ENCODE assay signal across 8 cellular contexts in the genomic region with DNA sequence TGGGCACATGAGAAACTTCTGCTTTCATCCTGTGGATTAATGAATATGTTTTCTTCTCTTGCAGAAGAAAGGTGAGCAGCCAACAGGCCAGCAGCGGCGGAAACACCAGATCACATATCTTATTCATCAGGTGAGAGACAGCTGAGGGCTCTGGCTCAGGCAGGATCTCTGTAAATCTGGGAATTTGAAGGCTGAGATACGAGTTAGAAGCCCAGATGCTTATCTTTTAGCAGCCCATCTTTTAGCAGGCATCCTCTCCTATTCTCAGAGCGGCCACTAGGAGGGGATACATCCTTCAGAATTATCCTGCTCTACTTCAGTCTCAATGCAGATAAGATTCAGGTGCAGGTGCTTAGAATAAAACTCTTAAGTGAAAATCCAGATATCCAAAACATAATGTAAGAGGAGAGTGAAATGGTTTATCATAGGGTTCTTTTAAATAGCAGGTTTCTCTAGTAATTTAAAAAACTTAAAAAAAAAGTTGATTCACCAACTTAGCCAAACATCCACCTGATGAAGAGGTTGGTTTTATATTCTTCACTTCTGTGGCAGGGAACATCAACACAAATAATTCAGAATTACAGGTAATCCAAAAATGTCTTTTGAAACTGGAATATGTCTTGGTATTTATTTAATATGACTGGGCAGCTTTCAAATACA. TPM values are rescaled to one million over a fixed set of nuclear protein-coding genes. Genes with fewer than 3 reads are reported as not detected.
DNase-seq lines count a peak whose midpoint lies in the region; ATAC-seq and TF ChIP-seq lines count a peak whose summit lies in the region.

No MANE protein-coding gene starts in this region.

- peak; percentile 67 for ATAC-seq in effector memory CD8-positive, alpha-beta T cell (replicated peaks)
- ATAC-seq in natural killer cell (peak; percentile 73 to 89 (median 75)), GM18909 (IDR thresholded peaks at IDR 0.05; ENCODE audit: poor library complexity, unreplicated experiment) (no peak), HG02973 (IDR thresholded peaks at IDR 0.05; ENCODE audit: unreplicated experiment) (no peak)

- H3K9me3 Mint-ChIP-seq in effector memory CD8-positive, alpha-beta T cell, result no peaks in the 10 kb centered on the region
- no peaks in the 10 kb centered on the region for H3K9me3 Mint-ChIP-seq in natural killer cell

- H3K27ac Mint-ChIP-seq in effector memory CD8-positive, alpha-beta T cell, result no peak overlapping the region
- no peak overlapping the region for H3K27ac Mint-ChIP-seq in natural killer cell

- peak; percentile 63 for TF ChIP-seq CTCF in GM20000 (IDR thresholded peaks at IDR 0.05; ENCODE audit: extremely low read depth, missing control alignments)
- TF ChIP-seq CTCF in natural killer cell (IDR thresholded peaks at IDR 0.05), result peak; percentile 85

- DNase-seq in CD1c-positive myeloid dendritic cell (ENCODE audit: extremely low spot score) (peak; percentile 74), GM20000 (ENCODE audit: low spot score) (peak; percentile 63), NCI-H345 (lab: John Stamatoyannopoulos, UW) (peak; percentile 35), natural killer cell (peak; percentile 39)
- DNase-seq in activated CD4-positive, CD25-positive, alpha-beta regulatory T cell treated with anti-CD3 and anti-CD28 coated beads, Interleukin-2, amount 50 U/mL, for 72 hours, result peak; percentile 42
- peak; percentile 58 to 69 (median 63) for DNase-seq in effector memory CD8-positive, alpha-beta T cell

- no peaks in the 10 kb centered on the region for H3K27me3 Mint-ChIP-seq in effector memory CD8-positive, alpha-beta T cell
- no peaks in the 10 kb centered on the region for H3K27me3 Mint-ChIP-seq in natural killer cell (ENCODE audit: low read depth in 2 of 2)

- peaks cover 14 to 17% of the 10 kb centered on the region in 2 donors for H3K4me1 Mint-ChIP-seq in effector memory CD8-positive, alpha-beta T cell (ENCODE audit: low read depth in 2 of 2)
- peaks cover 14 to 16% of the 10 kb centered on the region in 2 donors for H3K4me1 Mint-ChIP-seq in natural killer cell

- peaks cover 83% of the 10 kb centered on the region for H3K36me3 Mint-ChIP-seq in effector memory CD8-positive, alpha-beta T cell (ENCODE audit: insufficient read depth)
- H3K36me3 Mint-ChIP-seq in natural killer cell, result peaks cover 35% of the 10 kb centered on the region

- H3K4me3 Mint-ChIP-seq in effector memory CD8-positive, alpha-beta T cell, result no peak overlapping the region
- no peak overlapping the region for H3K4me3 Mint-ChIP-seq in natural killer cell

- intact Hi-C loops in natural killer cell (cut with micrococcal nuclease), result loop anchor here (1.0 kb wide), 2 partner anchors 63 to 93 kb away; a partner anchor contains a TSS

RNA-seq across cellular contexts. Expression of a gene that starts 19.3 kb away (rescaled TPM):
- total RNA-seq in natural killer cell, result 100 to 1,000 TPM; 155 to 324 (median 312) TPM

RNA-seq across cellular contexts. Expression of a gene that starts 30.0 kb away (rescaled TPM):
- total RNA-seq in natural killer cell, result 10 to 100 TPM; 66.5 to 92.4 (median 69.1) TPM

RNA-seq across cellular contexts. Expression of a gene that starts 45.9 kb away (rescaled TPM):
- 100 to 1,000 TPM in 1 of 3 donors, 10 to 100 TPM in 2; 95.3 to 110 (median 96.6) TPM for total RNA-seq in natural killer cell

RNA-seq across cellular contexts. Expression of a gene that starts 56.5 kb away (rescaled TPM):
- 10 to 100 TPM; 15.9 to 19.7 (median 18.7) TPM for total RNA-seq in natural killer cell

Comparison
In these comparisons a context has a peak if more than half of its experiments do, and no peak if none do; other contexts are left out.
1. ATAC-seq: peak in effector memory CD8-positive, alpha-beta T cell (single experiment) and natural killer cell (3 of 3); none in GM18909 (single experiment) and HG02973 (single experiment).
2. Peak in every context shown above with its lines, with median percentiles within 50 percentile points of each other: DNase-seq.